In genomic region chr9:71897573-71897972, GRCh38 we compare ENCODE assay signal across 10 cellular contexts. TPM values are rescaled to one million over a fixed set of nuclear protein-coding genes. Genes with fewer than 3 reads are reported as not detected.
DNase-seq lines count a peak whose midpoint lies in the region; ATAC-seq, FAIRE-seq and TF ChIP-seq lines count a peak whose summit lies in the region.
"Had no signal": no experiment of that assay in that cellular context is flagged by ENCODE, and none has a peak within 500 bp of the region (broad histone marks: within the 10 kb centered on the region; RNA-seq: fewer than 3 reads in every experiment).

No MANE protein-coding gene starts in this region.

- no peaks in the 10 kb centered on the region for H3K36me3 Mint-ChIP-seq in glutamatergic neuron (ENCODE audit: unreplicated experiment)

- peak; percentile 62 for ATAC-seq in GM21423 (IDR thresholded peaks at IDR 0.05; ENCODE audit: unreplicated experiment)

- peak overlapping the region; percentile 96 for H3K27ac ChIP-seq in HL-60 (replicated peaks)
- H3K27ac ChIP-seq: transverse colon had no signal

- DNase-seq in GM12865 (ENCODE audit: low read depth), result peak; percentile 56
- peak; percentile 72 to 90 for DNase-seq in HL-60 (ENCODE audit: low read depth in 1 of 2, low spot score in 1 of 2)
- peak; percentile 44 for DNase-seq in bronchial epithelial cell (ENCODE audit: low read depth)
- DNase-seq in NCI-H69 (lab: John Stamatoyannopoulos, UW), result no peak
- no peak for DNase-seq in glutamatergic neuron
- no peak for DNase-seq in islet precursor cell
- no peak for DNase-seq in stimulated activated CD4-positive, alpha-beta T cell treated with anti-CD3 and anti-CD28 coated beads, Interleukin-4, amount 100 ng/mL, for 1 hour
- DNase-seq: NCI-H1092, transverse colon had no signal

- no peak overlapping the region for H3K4me3 Mint-ChIP-seq in glutamatergic neuron (ENCODE audit: unreplicated experiment)

- peaks cover 4% of the 10 kb centered on the region for H3K27me3 Mint-ChIP-seq in glutamatergic neuron (ENCODE audit: unreplicated experiment)

- peaks cover 26% of the 10 kb centered on the region for H3K4me1 Mint-ChIP-seq in glutamatergic neuron (ENCODE audit: low read depth, unreplicated experiment)

- no peak for FAIRE-seq in bronchial epithelial cell (lab: Jason Lieb, UNC)

- peaks cover 2% of the 10 kb centered on the region for H3K9me3 Mint-ChIP-seq in glutamatergic neuron (ENCODE audit: unreplicated experiment)

- H3K36me3 ChIP-seq in bronchial epithelial cell (ENCODE audit: control insufficient read depth, insufficient read depth, low read length), result no peaks in the 10 kb centered on the region
- H3K36me3 ChIP-seq: transverse colon had no signal

- no peak overlapping the region for H3K27ac Mint-ChIP-seq in glutamatergic neuron (ENCODE audit: unreplicated experiment)

- H3K4me3 ChIP-seq in GM12865 (ENCODE audit: low read depth, low read length), result no peak overlapping the region
- H3K4me3 ChIP-seq in HL-60 (replicated peaks; ENCODE audit: insufficient read depth, low read length), result no peak overlapping the region
- H3K4me3 ChIP-seq in bronchial epithelial cell (ENCODE audit: low read depth, low read length), result no peak overlapping the region
- H3K4me3 ChIP-seq: transverse colon had no signal

- no peaks in the 10 kb centered on the region for H3K27me3 ChIP-seq in HL-60 (ENCODE audit: insufficient read depth, poor library complexity, severe bottlenecking)
- no peaks in the 10 kb centered on the region for H3K27me3 ChIP-seq in bronchial epithelial cell (ENCODE audit: control insufficient read depth, insufficient read depth, low read length)
- H3K27me3 ChIP-seq: transverse colon had no signal

- TF ChIP-seq CTCF in GM12865 (IDR thresholded peaks at IDR 0.05; ENCODE audit: insufficient read depth, low read depth, low read length, missing control alignments) (no peak), HL-60 (IDR thresholded peaks at IDR 0.05; ENCODE audit: insufficient read depth, low read length) (no peak), bronchial epithelial cell (IDR thresholded peaks at IDR 0.05; ENCODE audit: insufficient read depth, low read length, severe bottlenecking) (no peak), glutamatergic neuron (IDR thresholded peaks at IDR 0.05; ENCODE audit: partially characterized antibody, unreplicated experiment) (no peak)

RNA-seq across cellular contexts. Expression of gene ABHD17B, which starts 13.4 kb away (rescaled TPM):
- total RNA-seq in bronchial epithelial cell, result 24.7 and 32.5 TPM in 2 replicates
- 41.2 TPM for total RNA-seq in glutamatergic neuron (ENCODE audit: unreplicated experiment)

RNA-seq across cellular contexts. Expression of gene C9orf85, which starts 13.9 kb away (rescaled TPM):
- total RNA-seq in bronchial epithelial cell, result 11.3 and 14.1 TPM in 2 replicates
- 11.1 TPM for total RNA-seq in glutamatergic neuron (ENCODE audit: unreplicated experiment)

Comparison
In these comparisons a context has a peak if more than half of its experiments do, and no peak if none do; other contexts are left out.
1. DNase-seq: peak in GM12865 (single experiment), HL-60 (2 of 2) and bronchial epithelial cell (single experiment); none in NCI-H69 (single experiment), glutamatergic neuron (single experiment), islet precursor cell (single experiment) and stimulated activated CD4-positive, alpha-beta T cell treated with anti-CD3 and anti-CD28 coated beads, Interleukin-4, amount 100 ng/mL, for 1 hour (single experiment).